Comparison of ENCODE assay signal across 2 cellular contexts in genomic region chr5:74616236-74617146, GRCh38.
TF ChIP-seq lines count a peak whose summit lies in the region.

No MANE protein-coding gene starts in this region.

TF ChIP-seq in GM12891, 5 proteins besides CTCF, POLR2A, EP300 and RAD21:
- no peak for TF ChIP-seq TAF1 (IDR thresholded peaks at IDR 0.05; ENCODE audit: low read depth, low read length)
- TF ChIP-seq PAX5 (IDR thresholded peaks at IDR 0.05; ENCODE audit: insufficient read depth, low read length, severe bottlenecking): no peak
- no peak for TF ChIP-seq SPI1 (IDR thresholded peaks at IDR 0.05; ENCODE audit: low read depth, low read length)
- TF ChIP-seq POLR2AphosphoS5 (IDR thresholded peaks at IDR 0.05; ENCODE audit: low read depth, low read length): no peak
- no peak for TF ChIP-seq POU2F2 (IDR thresholded peaks at IDR 0.05; ENCODE audit: low read depth, low read length)

TF ChIP-seq in K562, 482 proteins besides CTCF, POLR2A, EP300 and RAD21 (continues in another document):
- TF ChIP-seq, protein P1, sequence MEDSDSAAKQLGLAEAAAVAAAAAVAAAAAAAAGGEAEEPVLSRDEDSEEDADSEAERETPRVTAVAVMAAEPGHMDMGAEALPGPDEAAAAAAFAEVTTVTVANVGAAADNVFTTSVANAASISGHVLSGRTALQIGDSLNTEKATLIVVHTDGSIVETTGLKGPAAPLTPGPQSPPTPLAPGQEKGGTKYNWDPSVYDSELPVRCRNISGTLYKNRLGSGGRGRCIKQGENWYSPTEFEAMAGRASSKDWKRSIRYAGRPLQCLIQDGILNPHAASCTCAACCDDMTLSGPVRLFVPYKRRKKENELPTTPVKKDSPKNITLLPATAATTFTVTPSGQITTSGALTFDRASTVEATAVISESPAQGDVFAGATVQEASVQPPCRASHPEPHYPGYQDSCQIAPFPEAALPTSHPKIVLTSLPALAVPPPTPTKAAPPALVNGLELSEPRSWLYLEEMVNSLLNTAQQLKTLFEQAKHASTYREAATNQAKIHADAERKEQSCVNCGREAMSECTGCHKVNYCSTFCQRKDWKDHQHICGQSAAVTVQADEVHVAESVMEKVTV (CRISPR knock-in tag; IDR thresholded peaks at IDR 0.05): no peak
- TF ChIP-seq FOXK2 (conservative IDR thresholded peaks at IDR 0.05 in 1 of 2, IDR thresholded peaks at IDR 0.05 in 1 of 2; ENCODE audit: low read depth in 2 of 2) (no peak), NFIC (IDR thresholded peaks at IDR 0.05) (0 out of 2 replicates have a peak, but pooled peaks have one; percentile 33), ARID1B (IDR thresholded peaks at IDR 0.05) (peak; percentile 51; the same call in 1 of the 2 replicates), TAL1 (IDR thresholded peaks at IDR 0.05) (peak; percentile 17; the same call in 1 of the 2 replicates), SMARCB1 (IDR thresholded peaks at IDR 0.05; ENCODE audit: insufficient read length, low read depth) (no peak), MTA1 (IDR thresholded peaks at IDR 0.05; ENCODE audit: borderline replicate concordance) (no peak), BHLHE40 (IDR thresholded peaks at IDR 0.05; ENCODE audit: low read length) (0 out of 2 replicates have a peak, but pooled peaks have one; percentile 37), NCOR1 (IDR thresholded peaks at IDR 0.05) (peak; percentile 46), HMGN3 (IDR thresholded peaks at IDR 0.05; ENCODE audit: borderline replicate concordance, extremely low read depth, insufficient read length, low read depth, low read length) (peak; percentile 49), GATA2 (CRISPR knock-in tag; IDR thresholded peaks at IDR 0.05) (peak; percentile 67; the same call in 1 of the 2 replicates), ZNF639 (CRISPR knock-in tag; conservative IDR thresholded peaks at IDR 0.05 in 1 of 2, IDR thresholded peaks at IDR 0.05 in 1 of 2) (peak in 1 of 2 experiments; percentile 36; a peak in 1 of 4 replicates), CXXC5 (CRISPR knock-in tag; IDR thresholded peaks at IDR 0.05) (peak; percentile 55), ZBTB1 (CRISPR knock-in tag; IDR thresholded peaks at IDR 0.05; ENCODE audit: borderline replicate concordance, low read depth) (peak; percentile 74; the same call in 1 of the 2 replicates), ELF2 (CRISPR knock-in tag; IDR thresholded peaks at IDR 0.05) (no peak), CBFA2T3 (IDR thresholded peaks at IDR 0.05) (peak; percentile 80), ZKSCAN8 (CRISPR knock-in tag; IDR thresholded peaks at IDR 0.05) (no peak), SMAD4 (CRISPR knock-in tag; conservative IDR thresholded peaks at IDR 0.05) (peak; percentile 65; the same call in 1 of the 2 replicates), HSF4 (CRISPR knock-in tag; IDR thresholded peaks at IDR 0.05; ENCODE audit: borderline replicate concordance) (no peak), SNRNP70 (optimal IDR thresholded peaks at IDR 0.05; ENCODE audit: low read depth, low read length) (no peak), ZNF3 (CRISPR knock-in tag; IDR thresholded peaks at IDR 0.05) (no peak), GABPB1 (CRISPR knock-in tag; IDR thresholded peaks at IDR 0.05) (peak; percentile 26; the same call in 1 of the 2 replicates), CBFA2T2 (conservative IDR thresholded peaks at IDR 0.05) (peak; percentile 68), UBTF (IDR thresholded peaks at IDR 0.05; ENCODE audit: borderline replicate concordance in 1 of 2, low read depth in 2 of 2, low read length in 2 of 2) (peak; percentile 73 to 87; a peak in 2 of 4 replicates), POLR2AphosphoS5 (IDR thresholded peaks at IDR 0.05; ENCODE audit: control insufficient read depth, insufficient read depth, low read depth, low read length) (0 out of 2 replicates have a peak, but pooled peaks have one; percentile 35), CBFB (CRISPR knock-in tag; IDR thresholded peaks at IDR 0.05) (0 out of 2 replicates have a peak, but pooled peaks have one; percentile 77), ESRRA (IDR thresholded peaks at IDR 0.05; ENCODE audit: borderline replicate concordance, low read depth) (peak; percentile 83), MTF1 (CRISPR knock-in tag; IDR thresholded peaks at IDR 0.05; ENCODE audit: borderline replicate concordance) (no peak), TCF3 (CRISPR knock-in tag; IDR thresholded peaks at IDR 0.05) (peak; percentile 85)
- TF ChIP-seq, protein P2, sequence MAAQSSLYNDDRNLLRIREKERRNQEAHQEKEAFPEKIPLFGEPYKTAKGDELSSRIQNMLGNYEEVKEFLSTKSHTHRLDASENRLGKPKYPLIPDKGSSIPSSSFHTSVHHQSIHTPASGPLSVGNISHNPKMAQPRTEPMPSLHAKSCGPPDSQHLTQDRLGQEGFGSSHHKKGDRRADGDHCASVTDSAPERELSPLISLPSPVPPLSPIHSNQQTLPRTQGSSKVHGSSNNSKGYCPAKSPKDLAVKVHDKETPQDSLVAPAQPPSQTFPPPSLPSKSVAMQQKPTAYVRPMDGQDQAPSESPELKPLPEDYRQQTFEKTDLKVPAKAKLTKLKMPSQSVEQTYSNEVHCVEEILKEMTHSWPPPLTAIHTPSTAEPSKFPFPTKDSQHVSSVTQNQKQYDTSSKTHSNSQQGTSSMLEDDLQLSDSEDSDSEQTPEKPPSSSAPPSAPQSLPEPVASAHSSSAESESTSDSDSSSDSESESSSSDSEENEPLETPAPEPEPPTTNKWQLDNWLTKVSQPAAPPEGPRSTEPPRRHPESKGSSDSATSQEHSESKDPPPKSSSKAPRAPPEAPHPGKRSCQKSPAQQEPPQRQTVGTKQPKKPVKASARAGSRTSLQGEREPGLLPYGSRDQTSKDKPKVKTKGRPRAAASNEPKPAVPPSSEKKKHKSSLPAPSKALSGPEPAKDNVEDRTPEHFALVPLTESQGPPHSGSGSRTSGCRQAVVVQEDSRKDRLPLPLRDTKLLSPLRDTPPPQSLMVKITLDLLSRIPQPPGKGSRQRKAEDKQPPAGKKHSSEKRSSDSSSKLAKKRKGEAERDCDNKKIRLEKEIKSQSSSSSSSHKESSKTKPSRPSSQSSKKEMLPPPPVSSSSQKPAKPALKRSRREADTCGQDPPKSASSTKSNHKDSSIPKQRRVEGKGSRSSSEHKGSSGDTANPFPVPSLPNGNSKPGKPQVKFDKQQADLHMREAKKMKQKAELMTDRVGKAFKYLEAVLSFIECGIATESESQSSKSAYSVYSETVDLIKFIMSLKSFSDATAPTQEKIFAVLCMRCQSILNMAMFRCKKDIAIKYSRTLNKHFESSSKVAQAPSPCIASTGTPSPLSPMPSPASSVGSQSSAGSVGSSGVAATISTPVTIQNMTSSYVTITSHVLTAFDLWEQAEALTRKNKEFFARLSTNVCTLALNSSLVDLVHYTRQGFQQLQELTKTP (IDR thresholded peaks at IDR 0.05; ENCODE audit: low read depth in 1 of 2, partially characterized antibody in 2 of 2): peak in 1 of 2 experiments; percentile 87
- TF ChIP-seq, protein P3, sequence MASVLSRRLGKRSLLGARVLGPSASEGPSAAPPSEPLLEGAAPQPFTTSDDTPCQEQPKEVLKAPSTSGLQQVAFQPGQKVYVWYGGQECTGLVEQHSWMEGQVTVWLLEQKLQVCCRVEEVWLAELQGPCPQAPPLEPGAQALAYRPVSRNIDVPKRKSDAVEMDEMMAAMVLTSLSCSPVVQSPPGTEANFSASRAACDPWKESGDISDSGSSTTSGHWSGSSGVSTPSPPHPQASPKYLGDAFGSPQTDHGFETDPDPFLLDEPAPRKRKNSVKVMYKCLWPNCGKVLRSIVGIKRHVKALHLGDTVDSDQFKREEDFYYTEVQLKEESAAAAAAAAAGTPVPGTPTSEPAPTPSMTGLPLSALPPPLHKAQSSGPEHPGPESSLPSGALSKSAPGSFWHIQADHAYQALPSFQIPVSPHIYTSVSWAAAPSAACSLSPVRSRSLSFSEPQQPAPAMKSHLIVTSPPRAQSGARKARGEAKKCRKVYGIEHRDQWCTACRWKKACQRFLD (CRISPR knock-in tag; IDR thresholded peaks at IDR 0.05): peak; percentile 73; the same call in 1 of the 2 replicates
- TF ChIP-seq, protein P4, sequence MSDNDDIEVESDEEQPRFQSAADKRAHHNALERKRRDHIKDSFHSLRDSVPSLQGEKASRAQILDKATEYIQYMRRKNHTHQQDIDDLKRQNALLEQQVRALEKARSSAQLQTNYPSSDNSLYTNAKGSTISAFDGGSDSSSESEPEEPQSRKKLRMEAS (CRISPR knock-in tag; IDR thresholded peaks at IDR 0.05): peak; percentile 51; the same call in 1 of the 2 replicates
- TF ChIP-seq, protein P5, sequence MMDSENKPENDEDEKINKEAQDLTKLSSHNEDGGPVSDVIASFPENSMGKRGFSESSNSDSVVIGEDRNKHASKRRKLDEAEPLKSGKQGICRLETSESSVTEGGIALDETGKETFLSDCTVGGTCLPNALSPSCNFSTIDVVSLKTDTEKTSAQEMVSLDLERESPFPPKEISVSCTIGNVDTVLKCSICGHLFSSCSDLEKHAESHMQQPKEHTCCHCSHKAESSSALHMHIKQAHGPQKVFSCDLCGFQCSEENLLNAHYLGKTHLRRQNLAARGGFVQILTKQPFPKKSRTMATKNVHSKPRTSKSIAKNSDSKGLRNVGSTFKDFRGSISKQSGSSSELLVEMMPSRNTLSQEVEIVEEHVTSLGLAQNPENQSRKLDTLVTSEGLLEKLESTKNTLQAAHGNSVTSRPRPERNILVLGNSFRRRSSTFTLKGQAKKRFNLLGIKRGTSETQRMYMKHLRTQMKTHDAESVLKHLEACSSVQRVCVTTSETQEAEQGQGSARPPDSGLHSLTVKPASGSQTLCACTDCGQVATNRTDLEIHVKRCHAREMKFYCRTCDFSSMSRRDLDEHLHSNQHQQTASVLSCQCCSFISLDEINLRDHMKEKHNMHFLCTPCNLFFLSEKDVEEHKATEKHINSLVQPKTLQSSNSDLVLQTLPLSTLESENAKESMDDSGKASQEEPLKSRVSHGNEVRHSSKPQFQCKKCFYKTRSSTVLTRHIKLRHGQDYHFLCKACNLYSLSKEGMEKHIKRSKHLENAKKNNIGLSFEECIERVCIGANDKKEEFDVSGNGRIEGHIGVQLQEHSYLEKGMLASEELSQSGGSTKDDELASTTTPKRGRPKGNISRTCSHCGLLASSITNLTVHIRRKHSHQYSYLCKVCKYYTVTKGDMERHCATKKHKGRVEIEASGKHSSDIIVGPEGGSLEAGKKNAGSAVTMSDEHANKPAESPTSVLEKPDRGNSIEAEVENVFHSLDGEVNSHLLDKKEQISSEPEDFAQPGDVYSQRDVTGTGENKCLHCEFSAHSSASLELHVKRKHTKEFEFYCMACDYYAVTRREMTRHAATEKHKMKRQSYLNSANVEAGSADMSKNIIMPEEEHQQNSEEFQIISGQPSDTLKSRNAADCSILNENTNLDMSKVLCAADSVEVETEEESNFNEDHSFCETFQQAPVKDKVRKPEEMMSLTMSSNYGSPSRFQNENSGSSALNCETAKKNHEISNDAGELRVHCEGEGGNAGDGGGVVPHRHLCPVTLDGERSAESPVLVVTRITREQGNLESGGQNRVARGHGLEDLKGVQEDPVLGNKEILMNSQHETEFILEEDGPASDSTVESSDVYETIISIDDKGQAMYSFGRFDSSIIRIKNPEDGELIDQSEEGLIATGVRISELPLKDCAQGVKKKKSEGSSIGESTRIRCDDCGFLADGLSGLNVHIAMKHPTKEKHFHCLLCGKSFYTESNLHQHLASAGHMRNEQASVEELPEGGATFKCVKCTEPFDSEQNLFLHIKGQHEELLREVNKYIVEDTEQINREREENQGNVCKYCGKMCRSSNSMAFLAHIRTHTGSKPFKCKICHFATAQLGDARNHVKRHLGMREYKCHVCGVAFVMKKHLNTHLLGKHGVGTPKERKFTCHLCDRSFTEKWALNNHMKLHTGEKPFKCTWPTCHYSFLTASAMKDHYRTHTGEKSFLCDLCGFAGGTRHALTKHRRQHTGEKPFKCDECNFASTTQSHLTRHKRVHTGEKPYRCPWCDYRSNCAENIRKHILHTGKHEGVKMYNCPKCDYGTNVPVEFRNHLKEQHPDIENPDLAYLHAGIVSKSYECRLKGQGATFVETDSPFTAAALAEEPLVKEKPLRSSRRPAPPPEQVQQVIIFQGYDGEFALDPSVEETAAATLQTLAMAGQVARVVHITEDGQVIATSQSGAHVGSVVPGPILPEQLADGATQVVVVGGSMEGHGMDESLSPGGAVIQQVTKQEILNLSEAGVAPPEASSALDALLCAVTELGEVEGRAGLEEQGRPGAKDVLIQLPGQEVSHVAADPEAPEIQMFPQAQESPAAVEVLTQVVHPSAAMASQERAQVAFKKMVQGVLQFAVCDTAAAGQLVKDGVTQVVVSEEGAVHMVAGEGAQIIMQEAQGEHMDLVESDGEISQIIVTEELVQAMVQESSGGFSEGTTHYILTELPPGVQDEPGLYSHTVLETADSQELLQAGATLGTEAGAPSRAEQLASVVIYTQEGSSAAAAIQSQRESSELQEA (IDR thresholded peaks at IDR 0.05; ENCODE audit: low read depth): no peak
